ENCODE assay signal across 1 cellular context in genomic region chr4:6734165-6734786, GRCh38.
TF ChIP-seq lines count a peak whose summit lies in the region.

No MANE protein-coding gene starts in this region.

TF ChIP-seq in K562, 482 proteins besides CTCF, POLR2A, EP300 and RAD21 (continued from another document and continues in another):
- peak; percentile 44; the same call in 1 of the 2 replicates for TF ChIP-seq ETV5 (CRISPR knock-in tag; IDR thresholded peaks at IDR 0.05; ENCODE audit: low read depth)
- no peak for TF ChIP-seq CEBPB (tag; IDR thresholded peaks at IDR 0.05)
- no peak for TF ChIP-seq ID3 (CRISPR knock-in tag; IDR thresholded peaks at IDR 0.05)
- TF ChIP-seq ID3 (tag; IDR thresholded peaks at IDR 0.05), result peak; percentile 38; the same call in 1 of the 2 replicates
- TF ChIP-seq CHAMP1 (IDR thresholded peaks at IDR 0.05), result no peak
- no peak for TF ChIP-seq ELF2 (CRISPR knock-in tag; IDR thresholded peaks at IDR 0.05)
- TF ChIP-seq IRF9 (tag; IDR thresholded peaks at IDR 0.05), result peak; percentile 18; the same call in 1 of the 2 replicates
- no peak for TF ChIP-seq ZBTB26 (CRISPR knock-in tag; IDR thresholded peaks at IDR 0.05)
- TF ChIP-seq, protein P1, sequence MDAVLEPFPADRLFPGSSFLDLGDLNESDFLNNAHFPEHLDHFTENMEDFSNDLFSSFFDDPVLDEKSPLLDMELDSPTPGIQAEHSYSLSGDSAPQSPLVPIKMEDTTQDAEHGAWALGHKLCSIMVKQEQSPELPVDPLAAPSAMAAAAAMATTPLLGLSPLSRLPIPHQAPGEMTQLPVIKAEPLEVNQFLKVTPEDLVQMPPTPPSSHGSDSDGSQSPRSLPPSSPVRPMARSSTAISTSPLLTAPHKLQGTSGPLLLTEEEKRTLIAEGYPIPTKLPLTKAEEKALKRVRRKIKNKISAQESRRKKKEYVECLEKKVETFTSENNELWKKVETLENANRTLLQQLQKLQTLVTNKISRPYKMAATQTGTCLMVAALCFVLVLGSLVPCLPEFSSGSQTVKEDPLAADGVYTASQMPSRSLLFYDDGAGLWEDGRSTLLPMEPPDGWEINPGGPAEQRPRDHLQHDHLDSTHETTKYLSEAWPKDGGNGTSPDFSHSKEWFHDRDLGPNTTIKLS (IDR thresholded peaks at IDR 0.05; ENCODE audit: borderline replicate concordance, low read depth), result no peak
- 0 out of 2 replicates have a peak, but pooled peaks have one; percentile 5 for TF ChIP-seq AFF4 (CRISPR knock-in tag; IDR thresholded peaks at IDR 0.05)
- TF ChIP-seq ETS2 (tag; IDR thresholded peaks at IDR 0.05; ENCODE audit: borderline replicate concordance, poor library complexity, severe bottlenecking), result no peak
- no peak for TF ChIP-seq HNRNPH1 (optimal IDR thresholded peaks at IDR 0.05; ENCODE audit: low read depth, low read length)
- TF ChIP-seq, protein P2, sequence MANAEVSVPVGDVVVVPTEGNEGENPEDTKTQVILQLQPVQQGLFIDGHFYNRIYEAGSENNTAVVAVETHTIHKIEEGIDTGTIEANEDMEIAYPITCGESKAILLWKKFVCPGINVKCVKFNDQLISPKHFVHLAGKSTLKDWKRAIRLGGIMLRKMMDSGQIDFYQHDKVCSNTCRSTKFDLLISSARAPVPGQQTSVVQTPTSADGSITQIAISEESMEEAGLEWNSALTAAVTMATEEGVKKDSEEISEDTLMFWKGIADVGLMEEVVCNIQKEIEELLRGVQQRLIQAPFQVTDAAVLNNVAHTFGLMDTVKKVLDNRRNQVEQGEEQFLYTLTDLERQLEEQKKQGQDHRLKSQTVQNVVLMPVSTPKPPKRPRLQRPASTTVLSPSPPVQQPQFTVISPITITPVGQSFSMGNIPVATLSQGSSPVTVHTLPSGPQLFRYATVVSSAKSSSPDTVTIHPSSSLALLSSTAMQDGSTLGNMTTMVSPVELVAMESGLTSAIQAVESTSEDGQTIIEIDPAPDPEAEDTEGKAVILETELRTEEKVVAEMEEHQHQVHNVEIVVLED (CRISPR knock-in tag; IDR thresholded peaks at IDR 0.05), result no peak
- TF ChIP-seq, protein P3, sequence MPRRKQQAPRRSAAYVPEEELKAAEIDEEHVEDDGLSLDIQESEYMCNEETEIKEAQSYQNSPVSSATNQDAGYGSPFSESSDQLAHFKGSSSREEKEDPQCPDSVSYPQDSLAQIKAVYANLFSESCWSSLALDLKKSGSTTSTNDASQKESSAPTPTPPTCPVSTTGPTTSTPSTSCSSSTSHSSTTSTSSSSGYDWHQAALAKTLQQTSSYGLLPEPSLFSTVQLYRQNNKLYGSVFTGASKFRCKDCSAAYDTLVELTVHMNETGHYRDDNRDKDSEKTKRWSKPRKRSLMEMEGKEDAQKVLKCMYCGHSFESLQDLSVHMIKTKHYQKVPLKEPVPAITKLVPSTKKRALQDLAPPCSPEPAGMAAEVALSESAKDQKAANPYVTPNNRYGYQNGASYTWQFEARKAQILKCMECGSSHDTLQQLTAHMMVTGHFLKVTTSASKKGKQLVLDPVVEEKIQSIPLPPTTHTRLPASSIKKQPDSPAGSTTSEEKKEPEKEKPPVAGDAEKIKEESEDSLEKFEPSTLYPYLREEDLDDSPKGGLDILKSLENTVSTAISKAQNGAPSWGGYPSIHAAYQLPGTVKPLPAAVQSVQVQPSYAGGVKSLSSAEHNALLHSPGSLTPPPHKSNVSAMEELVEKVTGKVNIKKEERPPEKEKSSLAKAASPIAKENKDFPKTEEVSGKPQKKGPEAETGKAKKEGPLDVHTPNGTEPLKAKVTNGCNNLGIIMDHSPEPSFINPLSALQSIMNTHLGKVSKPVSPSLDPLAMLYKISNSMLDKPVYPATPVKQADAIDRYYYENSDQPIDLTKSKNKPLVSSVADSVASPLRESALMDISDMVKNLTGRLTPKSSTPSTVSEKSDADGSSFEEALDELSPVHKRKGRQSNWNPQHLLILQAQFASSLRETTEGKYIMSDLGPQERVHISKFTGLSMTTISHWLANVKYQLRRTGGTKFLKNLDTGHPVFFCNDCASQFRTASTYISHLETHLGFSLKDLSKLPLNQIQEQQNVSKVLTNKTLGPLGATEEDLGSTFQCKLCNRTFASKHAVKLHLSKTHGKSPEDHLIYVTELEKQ (CRISPR knock-in tag; IDR thresholded peaks at IDR 0.05), result no peak
- no peak for TF ChIP-seq PHF8 (IDR thresholded peaks at IDR 0.05; ENCODE audit: borderline replicate concordance, low read length)
- TF ChIP-seq ZNF589 (CRISPR knock-in tag; IDR thresholded peaks at IDR 0.05; ENCODE audit: low read depth), result peak; percentile 67; the same call in 1 of the 2 replicates
- TF ChIP-seq DNMT1 (IDR thresholded peaks at IDR 0.05), result no peak
- TF ChIP-seq, protein P4, sequence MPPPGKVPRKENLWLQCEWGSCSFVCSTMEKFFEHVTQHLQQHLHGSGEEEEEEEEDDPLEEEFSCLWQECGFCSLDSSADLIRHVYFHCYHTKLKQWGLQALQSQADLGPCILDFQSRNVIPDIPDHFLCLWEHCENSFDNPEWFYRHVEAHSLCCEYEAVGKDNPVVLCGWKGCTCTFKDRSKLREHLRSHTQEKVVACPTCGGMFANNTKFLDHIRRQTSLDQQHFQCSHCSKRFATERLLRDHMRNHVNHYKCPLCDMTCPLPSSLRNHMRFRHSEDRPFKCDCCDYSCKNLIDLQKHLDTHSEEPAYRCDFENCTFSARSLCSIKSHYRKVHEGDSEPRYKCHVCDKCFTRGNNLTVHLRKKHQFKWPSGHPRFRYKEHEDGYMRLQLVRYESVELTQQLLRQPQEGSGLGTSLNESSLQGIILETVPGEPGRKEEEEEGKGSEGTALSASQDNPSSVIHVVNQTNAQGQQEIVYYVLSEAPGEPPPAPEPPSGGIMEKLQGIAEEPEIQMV (tag; conservative IDR thresholded peaks at IDR 0.05; ENCODE audit: low read depth), result 0 out of 2 replicates have a peak, but pooled peaks have one; percentile 40
- no peak for TF ChIP-seq REST (CRISPR knock-in tag; IDR thresholded peaks at IDR 0.05; ENCODE audit: low read depth)
- TF ChIP-seq FOXM1 (IDR thresholded peaks at IDR 0.05; ENCODE audit: low read depth), result no peak
- TF ChIP-seq FOXM1 (CRISPR knock-in tag; IDR thresholded peaks at IDR 0.05; ENCODE audit: low read depth), result no peak
- no peak for TF ChIP-seq FOXP4 (CRISPR knock-in tag; IDR thresholded peaks at IDR 0.05; ENCODE audit: borderline replicate concordance)
- TF ChIP-seq ZNF224 (CRISPR knock-in tag; IDR thresholded peaks at IDR 0.05), result no peak
- TF ChIP-seq, protein P5, sequence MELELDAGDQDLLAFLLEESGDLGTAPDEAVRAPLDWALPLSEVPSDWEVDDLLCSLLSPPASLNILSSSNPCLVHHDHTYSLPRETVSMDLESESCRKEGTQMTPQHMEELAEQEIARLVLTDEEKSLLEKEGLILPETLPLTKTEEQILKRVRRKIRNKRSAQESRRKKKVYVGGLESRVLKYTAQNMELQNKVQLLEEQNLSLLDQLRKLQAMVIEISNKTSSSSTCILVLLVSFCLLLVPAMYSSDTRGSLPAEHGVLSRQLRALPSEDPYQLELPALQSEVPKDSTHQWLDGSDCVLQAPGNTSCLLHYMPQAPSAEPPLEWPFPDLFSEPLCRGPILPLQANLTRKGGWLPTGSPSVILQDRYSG (tag; conservative IDR thresholded peaks at IDR 0.05; ENCODE audit: low read depth), result peak; percentile 55; the same call in 1 of the 2 replicates
- peak; percentile 15 for TF ChIP-seq ASH1L (IDR thresholded peaks at IDR 0.05; ENCODE audit: borderline replicate concordance, low read depth, partially characterized antibody)
- TF ChIP-seq DPF2 (IDR thresholded peaks at IDR 0.05), result 0 out of 2 replicates have a peak, but pooled peaks have one; percentile 21
